20 cellular contexts compared by ENCODE assay signal in the genomic region with DNA sequence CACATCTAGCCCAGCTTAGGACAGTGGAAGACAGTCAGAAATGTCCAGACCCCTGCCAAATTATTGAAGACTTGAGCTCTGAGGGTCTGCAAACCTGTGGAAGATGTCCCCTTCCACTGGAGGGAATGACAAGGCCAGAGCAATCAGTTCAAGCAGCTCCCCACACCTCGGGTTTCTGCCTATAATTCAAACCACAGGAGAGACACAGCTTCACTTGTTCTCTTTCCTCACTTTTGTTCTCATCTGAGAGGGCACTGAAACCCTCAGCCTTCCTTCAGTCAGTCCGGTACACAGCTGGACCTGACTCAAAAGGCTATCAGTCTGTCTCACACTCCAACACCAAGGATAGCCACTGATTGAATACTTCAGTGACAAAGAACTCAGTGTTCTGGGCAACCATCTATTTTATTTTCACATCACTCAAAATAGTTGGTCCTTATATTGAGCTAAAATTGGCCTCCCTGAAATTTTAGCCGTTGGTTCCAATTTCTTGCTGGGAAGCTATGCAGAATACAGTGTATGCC.
"Had no signal": no experiment of that assay in that cellular context is flagged by ENCODE, and none has a peak within 500 bp of the region (broad histone marks: within the 10 kb centered on the region; RNA-seq: fewer than 3 reads in every experiment).

No MANE protein-coding gene starts in this region.

- H3K27ac Mint-ChIP-seq: activated B cell treated with CpG ODN at 0.5 μM for 24 hours; activated naive CD8-positive, alpha-beta T cell; naive thymus-derived CD8-positive, alpha-beta T cell; stimulated activated naive CD8-positive, alpha-beta T cell treated with anti-CD3 and anti-CD28 coated beads, Interleukin-15, amount 100 ng/mL, for 72 hours; T-helper 17 cell had no signal

- H3K9me3 ChIP-seq: breast epithelium, left lung, neutrophil, right lobe of liver, spleen, thyroid gland had no signal

- H3K4me3 ChIP-seq: breast epithelium, dorsolateral prefrontal cortex, hepatocyte, left lung, right lobe of liver, spleen, thyroid gland had no signal

- H3K27me3 ChIP-seq: breast epithelium, dorsolateral prefrontal cortex, hepatocyte, left lung, neutrophil, right lobe of liver, spleen, thyroid gland had no signal

- H3K27ac ChIP-seq: breast epithelium, hepatocyte, left lung, neutrophil, right lobe of liver, spleen, thyroid gland had no signal

- ATAC-seq: activated T-cell treated with anti-CD3 and anti-CD28 coated beads, Interleukin-2, amount 50 U/mL, for 72 hours; left lung; right lobe of liver had no signal

- DNase-seq: activated B cell treated with CpG ODN at 0.5 μM for 24 hours; activated CD4-positive, alpha-beta T cell treated with anti-CD3 and anti-CD28 coated beads for 48 hours; activated CD8-positive, alpha-beta memory T cell treated with anti-CD3 and anti-CD28 coated beads, Interleukin-2, amount 50 U/mL, for 48 hours; activated gamma-delta T cell; activated T-cell treated with anti-CD3 and anti-CD28 coated beads, Interleukin-2, amount 50 U/mL, for 72 hours; amygdala; dorsolateral prefrontal cortex; erythroblast; left lung; mesenchymal stem cell; naive thymus-derived CD8-positive, alpha-beta T cell; right lobe of liver; spleen; stimulated activated naive CD8-positive, alpha-beta T cell treated with anti-CD3 and anti-CD28 coated beads, Interleukin-15, amount 100 ng/mL, for 72 hours; T-helper 17 cell; thyroid gland had no signal

- H3K36me3 Mint-ChIP-seq: activated naive CD8-positive, alpha-beta T cell; naive thymus-derived CD8-positive, alpha-beta T cell had no signal

- H3K4me1 ChIP-seq: breast epithelium, left lung, right lobe of liver had no signal

- H3K27me3 Mint-ChIP-seq: activated B cell treated with CpG ODN at 0.5 μM for 24 hours had no signal

- H3K36me3 ChIP-seq: breast epithelium, left lung, neutrophil, right lobe of liver, spleen, thyroid gland had no signal

- H3K9me3 Mint-ChIP-seq: activated B cell treated with CpG ODN at 0.5 μM for 24 hours; activated T-cell treated with anti-CD3 and anti-CD28 coated beads, Interleukin-2, amount 50 U/mL, for 72 hours; naive thymus-derived CD8-positive, alpha-beta T cell; stimulated activated naive CD8-positive, alpha-beta T cell treated with anti-CD3 and anti-CD28 coated beads, Interleukin-15, amount 100 ng/mL, for 72 hours had no signal

- H3K4me3 Mint-ChIP-seq: activated B cell treated with CpG ODN at 0.5 μM for 24 hours; activated naive CD8-positive, alpha-beta T cell; activated T-cell treated with anti-CD3 and anti-CD28 coated beads, Interleukin-2, amount 50 U/mL, for 72 hours; naive thymus-derived CD8-positive, alpha-beta T cell; stimulated activated naive CD8-positive, alpha-beta T cell treated with anti-CD3 and anti-CD28 coated beads, Interleukin-15, amount 100 ng/mL, for 72 hours; T-helper 17 cell had no signal
